Comparison of ENCODE assay signal across 19 cellular contexts in the genomic region with DNA sequence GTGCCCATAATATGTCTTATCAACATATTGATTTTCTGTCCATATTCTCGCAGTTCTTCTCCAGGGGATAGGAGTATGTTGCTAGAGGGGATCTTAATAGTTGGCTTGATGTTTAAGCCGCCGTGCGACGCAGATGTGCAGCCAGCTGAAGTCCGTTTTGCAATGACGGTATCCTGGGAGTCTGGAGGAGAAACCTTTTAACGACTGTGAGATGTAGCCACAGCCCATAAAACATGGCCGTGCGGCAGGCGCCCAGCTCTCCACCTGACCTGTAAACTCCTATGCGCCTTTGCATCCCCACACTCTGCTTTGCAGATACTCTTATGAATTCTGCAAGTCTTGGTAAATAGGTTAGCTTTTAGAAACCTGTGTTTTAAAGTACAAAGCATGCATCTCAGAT. TPM values are rescaled to one million over a fixed set of nuclear protein-coding genes. Genes with fewer than 3 reads are reported as not detected.
DNase-seq lines count a peak whose midpoint lies in the region; ATAC-seq and TF ChIP-seq lines count a peak whose summit lies in the region.
"Had no signal": no experiment of that assay in that cellular context is flagged by ENCODE, and none has a peak within 500 bp of the region (broad histone marks: within the 10 kb centered on the region; RNA-seq: fewer than 3 reads in every experiment).

No MANE protein-coding gene starts in this region.

- peaks cover 4% of the 10 kb centered on the region for H3K36me3 Mint-ChIP-seq in glutamatergic neuron (ENCODE audit: unreplicated experiment)
- H3K36me3 Mint-ChIP-seq: CD4-positive, CD25-positive, alpha-beta regulatory T cell; CD8-positive, alpha-beta T cell had no signal

- H3K4me3 Mint-ChIP-seq in glutamatergic neuron (ENCODE audit: unreplicated experiment) = no peak overlapping the region
- H3K4me3 Mint-ChIP-seq: B cell; CD4-positive, CD25-positive, alpha-beta regulatory T cell; CD8-positive, alpha-beta T cell had no signal

- POLR2A ChIA-PET in HEK293 (lab: Yijun Ruan, JAX) = no interaction called here

- no peak for ATAC-seq in GM21825 (IDR thresholded peaks at IDR 0.05; ENCODE audit: unreplicated experiment)
- ATAC-seq: CD8-positive, alpha-beta T cell had no signal

- peak overlapping the region; percentile 29 for H3K27ac Mint-ChIP-seq in glutamatergic neuron (ENCODE audit: unreplicated experiment)
- H3K27ac Mint-ChIP-seq: B cell; CD4-positive, CD25-positive, alpha-beta regulatory T cell; CD8-positive, alpha-beta T cell had no signal

- no peaks in the 10 kb centered on the region for H3K4me1 ChIP-seq in HEK293 (ENCODE audit: control insufficient read depth, insufficient read depth, low read length)
- H3K4me1 ChIP-seq: BLaER1, Caco-2, HAP-1 had no signal

- H3K4me1 Mint-ChIP-seq in glutamatergic neuron (ENCODE audit: low read depth, unreplicated experiment) = peaks cover 15% of the 10 kb centered on the region
- H3K4me1 Mint-ChIP-seq: B cell; CD4-positive, CD25-positive, alpha-beta regulatory T cell had no signal

- H3K4me3 ChIP-seq in HEK293 (ENCODE audit: low read depth, low read length) = no peak overlapping the region
- H3K4me3 ChIP-seq: BLaER1, HAP-1 had no signal

- DNase-seq in NCI-H2227 (lab: John Stamatoyannopoulos, UW; ENCODE audit: unreplicated experiment) (peak; percentile 42), NCI-H2227 treated with DMSO at 0.1 percent for 48 hours (lab: John Stamatoyannopoulos, UW) (no peak), glutamatergic neuron (peak; percentile 38), retina (peak; percentile 45), T-helper 9 cell (no peak)
- no peak for DNase-seq in stimulated activated naive CD4-positive, alpha-beta T cell treated with Interleukin-2 at 50 U/mL for 16 hours (lab: John Stamatoyannopoulos, UW)
- DNase-seq: Caco-2; CD4-positive, CD25-positive, alpha-beta regulatory T cell; CD8-positive, alpha-beta T cell; DMS153; DND-41; GOT3 had no signal

- no peaks in the 10 kb centered on the region for H3K9me3 ChIP-seq in HEK293 (ENCODE audit: control insufficient read depth, insufficient read depth, low read depth, low read length)
- H3K9me3 ChIP-seq: BLaER1, Caco-2, HAP-1 had no signal

- CTCF ChIA-PET in HEK293 (lab: Yijun Ruan, JAX) = interaction anchor here (0.7 kb wide), 1 partner anchor 13 kb away, joined by 3 read pairs; no protein-coding TSS in a partner anchor

- H3K9me3 Mint-ChIP-seq in glutamatergic neuron (ENCODE audit: unreplicated experiment) = peaks cover 2% of the 10 kb centered on the region
- H3K9me3 Mint-ChIP-seq: CD4-positive, CD25-positive, alpha-beta regulatory T cell; CD8-positive, alpha-beta T cell had no signal

- peaks cover 1% of the 10 kb centered on the region for H3K27me3 Mint-ChIP-seq in glutamatergic neuron (ENCODE audit: unreplicated experiment)

- no peak overlapping the region for H3K27ac ChIP-seq in HEK293 (ENCODE audit: extremely low read depth, low read depth, low read length)
- H3K27ac ChIP-seq: 22Rv1, BLaER1, C4-2B had no signal

- H3K36me3 ChIP-seq in HEK293 (ENCODE audit: control insufficient read depth in 2 of 2, insufficient read depth in 1 of 2, low read length in 2 of 2) = no peaks in the 10 kb centered on the region
- H3K36me3 ChIP-seq: BLaER1, HAP-1 had no signal

- no peak for TF ChIP-seq CTCF in HEK293 (tag by site-specific recombination; IDR thresholded peaks at IDR 0.05)
- TF ChIP-seq CTCF in glutamatergic neuron (IDR thresholded peaks at IDR 0.05; ENCODE audit: partially characterized antibody, unreplicated experiment) = no peak

TF ChIP-seq in HEK293, 187 proteins besides CTCF, POLR2A, EP300 and RAD21:
- TF ChIP-seq BCL11B (tag by site-specific recombination; IDR thresholded peaks at IDR 0.05; ENCODE audit: low read depth) (no peak), ZNF843 (tag by site-specific recombination; IDR thresholded peaks at IDR 0.05) (no peak), YY2 (tag by site-specific recombination; IDR thresholded peaks at IDR 0.05) (no peak), GLIS2 (tag by site-specific recombination; IDR thresholded peaks at IDR 0.05) (no peak), MZF1 (tag by site-specific recombination; IDR thresholded peaks at IDR 0.05; ENCODE audit: borderline replicate concordance) (0 out of 2 replicates have a peak, but pooled peaks have one; percentile 21), ZBTB1 (tag by site-specific recombination; IDR thresholded peaks at IDR 0.05) (no peak)
- TF ChIP-seq, protein P1, sequence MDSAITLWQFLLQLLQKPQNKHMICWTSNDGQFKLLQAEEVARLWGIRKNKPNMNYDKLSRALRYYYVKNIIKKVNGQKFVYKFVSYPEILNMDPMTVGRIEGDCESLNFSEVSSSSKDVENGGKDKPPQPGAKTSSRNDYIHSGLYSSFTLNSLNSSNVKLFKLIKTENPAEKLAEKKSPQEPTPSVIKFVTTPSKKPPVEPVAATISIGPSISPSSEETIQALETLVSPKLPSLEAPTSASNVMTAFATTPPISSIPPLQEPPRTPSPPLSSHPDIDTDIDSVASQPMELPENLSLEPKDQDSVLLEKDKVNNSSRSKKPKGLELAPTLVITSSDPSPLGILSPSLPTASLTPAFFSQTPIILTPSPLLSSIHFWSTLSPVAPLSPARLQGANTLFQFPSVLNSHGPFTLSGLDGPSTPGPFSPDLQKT (IDR thresholded peaks at IDR 0.05; ENCODE audit: borderline replicate concordance, low read depth, low read length) = no peak

RNA-seq across cellular contexts. Expression of a gene that starts 36.9 kb away (rescaled TPM):
- total RNA-seq in glutamatergic neuron (ENCODE audit: unreplicated experiment) = 0.25 TPM
- total RNA-seq: CD8-positive, alpha-beta T cell had no signal

Comparison
In these comparisons a context has a peak if more than half of its experiments do, and no peak if none do; other contexts are left out.
1. DNase-seq: peak in NCI-H2227 (single experiment), glutamatergic neuron (single experiment) and retina (single experiment); none in NCI-H2227 treated with DMSO at 0.1 percent for 48 hours (single experiment), stimulated activated naive CD4-positive, alpha-beta T cell treated with Interleukin-2 at 50 U/mL for 16 hours (single experiment) and T-helper 9 cell (single experiment).